Comparison of ENCODE assay signal across 8 cellular contexts in genomic region chr12:32755051-32755653, GRCh38.
DNase-seq lines count a peak whose midpoint lies in the region; ATAC-seq and TF ChIP-seq lines count a peak whose summit lies in the region.

No MANE protein-coding gene starts in this region.

- peak overlapping the region; percentile 94 for H3K27ac ChIP-seq in WERI-Rb-1

- H3K27me3 ChIP-seq in WERI-Rb-1 (ENCODE audit: insufficient read depth, low read depth, severe bottlenecking), result no peaks in the 10 kb centered on the region

- peak; percentile 82 for DNase-seq in SIG-M5 treated with dmso at 0.1 percent for 504 hours (lab: John Stamatoyannopoulos, UW; ENCODE audit: unreplicated experiment)
- DNase-seq in SIG-M5 (lab: John Stamatoyannopoulos, UW), result no peak
- peak; percentile 90 for DNase-seq in NCI-H2081 (lab: John Stamatoyannopoulos, UW)
- peak; percentile 87 for DNase-seq in WERI-Rb-1
- peak; percentile 76 to 92 for DNase-seq in cardiac fibroblast (ENCODE audit: low read depth in 2 of 2)
- peak; percentile 98 for DNase-seq in islet precursor cell
- DNase-seq in stimulated activated CD4-positive, alpha-beta T cell treated with anti-CD3 and anti-CD28 coated beads, Interleukin-15, amount 100 ng/mL, for 1 hour (ENCODE audit: low read depth in 1 of 2, low spot score in 1 of 2), result peak; percentile 38 to 51

- peak; percentile 79 for ATAC-seq in HG02981 (IDR thresholded peaks at IDR 0.05; ENCODE audit: unreplicated experiment)

- H3K36me3 ChIP-seq in WERI-Rb-1, result peaks cover 39% of the 10 kb centered on the region

- H3K4me3 ChIP-seq in WERI-Rb-1 (ENCODE audit: low read depth, low read length) (peak overlapping the region; percentile 78), cardiac fibroblast (replicated peaks in 1 of 2; ENCODE audit: low read depth in 2 of 2, low read length in 2 of 2) (peak overlapping the region; percentile 98 to 100)

- H3K9me3 ChIP-seq in WERI-Rb-1 (ENCODE audit: severe bottlenecking), result no peaks in the 10 kb centered on the region

- TF ChIP-seq CTCF in WERI-Rb-1 (IDR thresholded peaks at IDR 0.05; ENCODE audit: low read depth, low read length), result peak; percentile 98
- TF ChIP-seq CTCF in cardiac fibroblast (IDR thresholded peaks at IDR 0.05; ENCODE audit: low read depth, low read length), result peak; percentile 81
